28 cellular contexts compared by ENCODE assay signal in genomic region chr5:150235548-150235895, GRCh38. TPM values are rescaled to one million over a fixed set of nuclear protein-coding genes. Genes with fewer than 3 reads are reported as not detected.
"Had no signal": no experiment of that assay in that cellular context is flagged by ENCODE, and none has a peak within 500 bp of the region (broad histone marks: within the 10 kb centered on the region; RNA-seq: fewer than 3 reads in every experiment).

No MANE protein-coding gene starts in this region.

- H3K27ac ChIP-seq: esophagus squamous epithelium, transverse colon, VCaP had no signal

- H3K27ac Mint-ChIP-seq: activated CD4-positive, alpha-beta T cell treated with anti-CD3 and anti-CD28 coated beads, Interleukin-2, amount 10 ng/mL, durations not matched to agents 7 days and 5 days; activated CD8-positive, alpha-beta memory T cell treated with anti-CD3 and anti-CD28 coated beads, Interleukin-2, amount 10 ng/mL, durations not matched to agents 7 days and 5 days; activated CD8-positive, alpha-beta T cell treated with anti-CD3 and anti-CD28 coated beads for 36 hours; activated naive CD4-positive, alpha-beta T cell treated with anti-CD3 and anti-CD28 coated beads, Interleukin-2, amount 50 U/mL, for 24 hours; activated T-helper 1 cell treated with anti-CD3 and anti-CD28 coated beads, Interleukin-12 subunit alpha, Interleukin-12 subunit beta, Interleukin-2, Interleukin-4 antibody, amounts not matched to agents 30 ng/mL and 10 ng/mL and 1 ng/mL, durations not matched to agents 14 hours and 24 hours and 36 hours; effector memory CD8-positive, alpha-beta T cell; natural killer cell treated with Interleukin-12 subunit alpha and Interleukin-12 subunit beta and Interleukin-15 and Interleukin-18, amount 100 ng/mL, for 72 hours; stimulated activated naive B cell treated with anti-CD40 and anti-IgM and Interleukin-4, amounts not matched to agents 10 μg/mL and 1 μg/mL and 100 μg/mL, for 72 hours had no signal

- ATAC-seq: activated CD8-positive, alpha-beta memory T cell treated with anti-CD3 and anti-CD28 coated beads, Interleukin-2, amount 10 ng/mL, durations not matched to agents 7 days and 5 days; activated CD8-positive, alpha-beta T cell treated with anti-CD3 and anti-CD28 coated beads for 36 hours; effector memory CD8-positive, alpha-beta T cell; gastrocnemius medialis; natural killer cell treated with Interleukin-12 subunit alpha and Interleukin-12 subunit beta and Interleukin-15 and Interleukin-18, amount 100 ng/mL, for 72 hours; stimulated activated naive B cell treated with anti-CD40 and anti-IgM and Interleukin-4, amounts not matched to agents 10 μg/mL and 1 μg/mL and 100 μg/mL, for 72 hours had no signal

- H3K36me3 ChIP-seq: esophagus squamous epithelium, heart left ventricle, transverse colon had no signal

- H3K4me1 ChIP-seq: gastrocnemius medialis, transverse colon had no signal

- H3K9me3 Mint-ChIP-seq: activated CD4-positive, alpha-beta T cell treated with anti-CD3 and anti-CD28 coated beads, Interleukin-2, amount 10 ng/mL, durations not matched to agents 7 days and 5 days; activated CD8-positive, alpha-beta T cell treated with anti-CD3 and anti-CD28 coated beads for 36 hours; activated naive CD4-positive, alpha-beta T cell treated with anti-CD3 and anti-CD28 coated beads, Interleukin-2, amount 50 U/mL, for 24 hours; activated T-helper 1 cell treated with anti-CD3 and anti-CD28 coated beads, Interleukin-12 subunit alpha, Interleukin-12 subunit beta, Interleukin-2, Interleukin-4 antibody, amounts not matched to agents 30 ng/mL and 10 ng/mL and 1 ng/mL, durations not matched to agents 14 hours and 24 hours and 36 hours; effector memory CD8-positive, alpha-beta T cell; natural killer cell treated with Interleukin-12 subunit alpha and Interleukin-12 subunit beta and Interleukin-15 and Interleukin-18, amount 100 ng/mL, for 72 hours; stimulated activated naive B cell treated with anti-CD40 and anti-IgM and Interleukin-4, amounts not matched to agents 10 μg/mL and 1 μg/mL and 100 μg/mL, for 72 hours had no signal

- H3K4me3 ChIP-seq: esophagus squamous epithelium, gastrocnemius medialis, heart left ventricle, transverse colon had no signal

- H3K9me3 ChIP-seq: esophagus squamous epithelium, gastrocnemius medialis, heart left ventricle, transverse colon had no signal

- DNase-seq: activated CD4-positive, alpha-beta T cell treated with anti-CD3 and anti-CD28 coated beads, Interleukin-2, amount 10 ng/mL, durations not matched to agents 7 days and 5 days; activated CD4-positive, CD25-positive, alpha-beta regulatory T cell treated with anti-CD3 and anti-CD28 coated beads, Interleukin-2, amount 50 U/mL, for 72 hours; activated CD8-positive, alpha-beta memory T cell treated with anti-CD3 and anti-CD28 coated beads, Interleukin-2, amount 10 ng/mL, durations not matched to agents 7 days and 5 days; activated CD8-positive, alpha-beta T cell treated with anti-CD3 and anti-CD28 coated beads for 36 hours; activated gamma-delta T cell; activated T-cell treated with anti-CD3 and anti-CD28 coated beads for 4 hours; effector memory CD8-positive, alpha-beta T cell; esophagus squamous epithelium; gastrocnemius medialis; heart left ventricle; occipital lobe; stimulated activated CD4-positive, alpha-beta T cell treated with anti-CD3 and anti-CD28 coated beads, Interleukin-2, amount 100 ng/mL, for 48 hours; stimulated activated CD8-positive, alpha-beta memory T cell treated with anti-CD3 and anti-CD28 coated beads, Interleukin-4, amount 100 ng/mL, for 48 hours; stimulated activated naive B cell treated with anti-CD40 and anti-IgM and Interleukin-4, amounts not matched to agents 10 μg/mL and 1 μg/mL and 100 μg/mL, for 72 hours; transverse colon had no signal

- H3K4me1 Mint-ChIP-seq: activated CD4-positive, alpha-beta T cell treated with anti-CD3 and anti-CD28 coated beads, Interleukin-2, amount 10 ng/mL, durations not matched to agents 7 days and 5 days; activated CD8-positive, alpha-beta memory T cell treated with anti-CD3 and anti-CD28 coated beads, Interleukin-2, amount 10 ng/mL, durations not matched to agents 7 days and 5 days; activated naive CD4-positive, alpha-beta T cell treated with anti-CD3 and anti-CD28 coated beads, Interleukin-2, amount 50 U/mL, for 24 hours had no signal

- H3K27me3 ChIP-seq: esophagus squamous epithelium, gastrocnemius medialis, heart left ventricle, transverse colon had no signal

- H3K36me3 Mint-ChIP-seq: activated CD8-positive, alpha-beta memory T cell treated with anti-CD3 and anti-CD28 coated beads, Interleukin-2, amount 10 ng/mL, durations not matched to agents 7 days and 5 days; activated naive CD4-positive, alpha-beta T cell treated with anti-CD3 and anti-CD28 coated beads, Interleukin-2, amount 50 U/mL, for 24 hours; natural killer cell treated with Interleukin-12 subunit alpha and Interleukin-12 subunit beta and Interleukin-15 and Interleukin-18, amount 100 ng/mL, for 72 hours; stimulated activated naive B cell treated with anti-CD40 and anti-IgM and Interleukin-4, amounts not matched to agents 10 μg/mL and 1 μg/mL and 100 μg/mL, for 72 hours had no signal

- H3K4me3 Mint-ChIP-seq: activated CD4-positive, alpha-beta T cell treated with anti-CD3 and anti-CD28 coated beads, Interleukin-2, amount 10 ng/mL, durations not matched to agents 7 days and 5 days; activated CD8-positive, alpha-beta memory T cell treated with anti-CD3 and anti-CD28 coated beads, Interleukin-2, amount 10 ng/mL, durations not matched to agents 7 days and 5 days; activated CD8-positive, alpha-beta T cell treated with anti-CD3 and anti-CD28 coated beads for 36 hours; activated naive CD4-positive, alpha-beta T cell treated with anti-CD3 and anti-CD28 coated beads, Interleukin-2, amount 50 U/mL, for 24 hours; activated T-helper 1 cell treated with anti-CD3 and anti-CD28 coated beads, Interleukin-12 subunit alpha, Interleukin-12 subunit beta, Interleukin-2, Interleukin-4 antibody, amounts not matched to agents 30 ng/mL and 10 ng/mL and 1 ng/mL, durations not matched to agents 14 hours and 24 hours and 36 hours; brain; effector memory CD8-positive, alpha-beta T cell; natural killer cell treated with Interleukin-12 subunit alpha and Interleukin-12 subunit beta and Interleukin-15 and Interleukin-18, amount 100 ng/mL, for 72 hours; stimulated activated naive B cell treated with anti-CD40 and anti-IgM and Interleukin-4, amounts not matched to agents 10 μg/mL and 1 μg/mL and 100 μg/mL, for 72 hours had no signal

- H3K27me3 Mint-ChIP-seq: activated CD4-positive, alpha-beta T cell treated with anti-CD3 and anti-CD28 coated beads, Interleukin-2, amount 10 ng/mL, durations not matched to agents 7 days and 5 days; activated CD8-positive, alpha-beta T cell treated with anti-CD3 and anti-CD28 coated beads for 36 hours; activated naive CD4-positive, alpha-beta T cell treated with anti-CD3 and anti-CD28 coated beads, Interleukin-2, amount 50 U/mL, for 24 hours; brain; natural killer cell treated with Interleukin-12 subunit alpha and Interleukin-12 subunit beta and Interleukin-15 and Interleukin-18, amount 100 ng/mL, for 72 hours; stimulated activated naive B cell treated with anti-CD40 and anti-IgM and Interleukin-4, amounts not matched to agents 10 μg/mL and 1 μg/mL and 100 μg/mL, for 72 hours had no signal

- FAIRE-seq: islet of Langerhans, urothelium cell line had no signal

RNA-seq across cellular contexts. Expression of gene SLC6A7, which starts 45.7 kb away (rescaled TPM):
- total RNA-seq: activated CD4-positive, alpha-beta T cell treated with anti-CD3 and anti-CD28 coated beads, Interleukin-2, amount 10 ng/mL, durations not matched to agents 7 days and 5 days; activated CD8-positive, alpha-beta memory T cell treated with anti-CD3 and anti-CD28 coated beads, Interleukin-2, amount 10 ng/mL, durations not matched to agents 7 days and 5 days; activated CD8-positive, alpha-beta T cell treated with anti-CD3 and anti-CD28 coated beads for 36 hours; activated T-helper 1 cell treated with anti-CD3 and anti-CD28 coated beads, Interleukin-12 subunit alpha, Interleukin-12 subunit beta, Interleukin-2, Interleukin-4 antibody, amounts not matched to agents 30 ng/mL and 10 ng/mL and 1 ng/mL, durations not matched to agents 14 hours and 24 hours and 36 hours; cardiac septum; chondrocyte; dermis microvascular lymphatic vessel endothelial cell; esophagus squamous epithelium; heart left ventricle; liver; natural killer cell treated with Interleukin-12 subunit alpha and Interleukin-12 subunit beta and Interleukin-15 and Interleukin-18, amount 100 ng/mL, for 72 hours; renal cortical epithelial cell; T-helper 2 cell treated with Interferon-gamma antibody and Interleukin-4, amounts not matched to agents 100 ng/mL and 5 ng/mL, for 36 hours had no signal
- polyA plus RNA-seq: heart left ventricle, liver had no signal

RNA-seq across cellular contexts. Expression of gene CAMK2A, which starts 54.1 kb away (rescaled TPM):
- total RNA-seq: activated CD4-positive, alpha-beta T cell treated with anti-CD3 and anti-CD28 coated beads, Interleukin-2, amount 10 ng/mL, durations not matched to agents 7 days and 5 days; activated CD8-positive, alpha-beta memory T cell treated with anti-CD3 and anti-CD28 coated beads, Interleukin-2, amount 10 ng/mL, durations not matched to agents 7 days and 5 days; activated CD8-positive, alpha-beta T cell treated with anti-CD3 and anti-CD28 coated beads for 36 hours; activated T-helper 1 cell treated with anti-CD3 and anti-CD28 coated beads, Interleukin-12 subunit alpha, Interleukin-12 subunit beta, Interleukin-2, Interleukin-4 antibody, amounts not matched to agents 30 ng/mL and 10 ng/mL and 1 ng/mL, durations not matched to agents 14 hours and 24 hours and 36 hours; chondrocyte; dermis microvascular lymphatic vessel endothelial cell; natural killer cell treated with Interleukin-12 subunit alpha and Interleukin-12 subunit beta and Interleukin-15 and Interleukin-18, amount 100 ng/mL, for 72 hours; T-helper 2 cell treated with Interferon-gamma antibody and Interleukin-4, amounts not matched to agents 100 ng/mL and 5 ng/mL, for 36 hours had no signal
- polyA plus RNA-seq: liver had no signal
